29 cellular contexts compared by ENCODE assay signal in the genomic region with DNA sequence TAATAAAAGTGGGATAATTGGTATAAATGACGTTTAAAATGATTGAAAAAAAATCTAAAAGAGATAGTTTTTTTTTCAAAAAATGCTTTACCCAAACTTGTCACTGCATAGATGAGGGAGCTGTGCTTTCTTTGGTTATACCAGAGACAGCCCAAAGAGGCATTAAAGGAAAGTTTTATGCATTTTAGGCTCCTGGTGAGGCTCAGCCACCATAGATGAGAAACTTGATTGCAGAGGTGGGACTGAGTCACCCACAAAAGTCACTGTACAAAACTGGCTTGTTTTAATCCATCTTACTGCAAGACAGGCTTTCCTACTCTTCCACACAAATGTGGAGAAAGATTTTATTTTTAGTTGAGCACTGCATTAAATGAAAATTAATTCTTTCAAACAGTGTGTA. TPM values are rescaled to one million over a fixed set of nuclear protein-coding genes. Genes with fewer than 3 reads are reported as not detected.
"Had no signal": no experiment of that assay in that cellular context is flagged by ENCODE, and none has a peak within 500 bp of the region (broad histone marks: within the 10 kb centered on the region; RNA-seq: fewer than 3 reads in every experiment).

No MANE protein-coding gene starts in this region.

- H3K4me3 Mint-ChIP-seq: activated B cell treated with CpG ODN at 0.5 μM for 24 hours; activated CD4-positive, alpha-beta memory T cell treated with anti-CD3 and anti-CD28 coated beads, Interleukin-2, amount 10 ng/mL, durations not matched to agents 7 days and 5 days; activated CD4-positive, alpha-beta T cell treated with anti-CD3 and anti-CD28 coated beads, Interleukin-2, amount 10 ng/mL, durations not matched to agents 7 days and 5 days; activated naive CD4-positive, alpha-beta T cell treated with anti-CD3 and anti-CD28 coated beads, Interleukin-2, amount 10 ng/mL, durations not matched to agents 7 days and 5 days; activated naive CD8-positive, alpha-beta T cell treated with anti-CD3 and anti-CD28 coated beads, Interleukin-2, amount 10 ng/mL, durations not matched to agents 7 days and 5 days; IgD-negative memory B cell; T-helper 1 cell treated with Interleukin-12 subunit alpha and Interleukin-12 subunit beta and Interleukin-4 antibody, amounts not matched to agents 30 μg/mL and 1 μg/mL, for 36 hours had no signal

- H3K36me3 ChIP-seq: ascending aorta, Peyer's patch had no signal

- H3K27me3 ChIP-seq: ascending aorta, body of pancreas, Peyer's patch had no signal

- H3K9me3 Mint-ChIP-seq: activated B cell treated with CpG ODN at 0.5 μM for 24 hours; activated CD4-positive, alpha-beta memory T cell treated with anti-CD3 and anti-CD28 coated beads, Interleukin-2, amount 10 ng/mL, durations not matched to agents 7 days and 5 days; activated CD4-positive, alpha-beta T cell treated with anti-CD3 and anti-CD28 coated beads, Interleukin-2, amount 10 ng/mL, durations not matched to agents 7 days and 5 days; activated naive CD4-positive, alpha-beta T cell treated with anti-CD3 and anti-CD28 coated beads, Interleukin-2, amount 10 ng/mL, durations not matched to agents 7 days and 5 days; activated naive CD8-positive, alpha-beta T cell treated with anti-CD3 and anti-CD28 coated beads, Interleukin-2, amount 10 ng/mL, durations not matched to agents 7 days and 5 days; activated T-helper 2 cell treated with anti-CD3 and anti-CD28 coated beads, Interferon-gamma antibody, Interleukin-2, Interleukin-4, amounts not matched to agents 10 μg/mL and 5 μg/mL and 100 μg/mL, durations not matched to agents 14 hours and 24 hours and 36 hours; T-helper 1 cell treated with Interleukin-12 subunit alpha and Interleukin-12 subunit beta and Interleukin-4 antibody, amounts not matched to agents 30 μg/mL and 1 μg/mL, for 36 hours had no signal

- DNase-seq: activated B cell treated with CpG ODN at 0.5 μM for 24 hours; activated CD4-positive, alpha-beta memory T cell treated with anti-CD3 and anti-CD28 coated beads, Interleukin-2, amount 10 ng/mL, durations not matched to agents 7 days and 5 days; activated CD4-positive, alpha-beta T cell treated with anti-CD3 and anti-CD28 coated beads for 1 hour; activated CD4-positive, alpha-beta T cell treated with anti-CD3 and anti-CD28 coated beads, Interleukin-2, amount 10 ng/mL, durations not matched to agents 7 days and 5 days; activated gamma-delta T cell treated with Interleukin-2 at 50 U/mL for 16 hours; activated naive CD4-positive, alpha-beta T cell treated with anti-CD3 and anti-CD28 coated beads, Interleukin-2, amount 10 ng/mL, durations not matched to agents 7 days and 5 days; activated naive CD8-positive, alpha-beta T cell treated with anti-CD3 and anti-CD28 coated beads, Interleukin-2, amount 10 ng/mL, durations not matched to agents 7 days and 5 days; activated T-cell treated with anti-CD3 and anti-CD28 coated beads for 4 hours; activated T-cell treated with anti-CD3 and anti-CD28 coated beads, Interleukin-2, amount 50 U/mL, for 48 hours; body of pancreas; KG1; NCI-H1048; NCI-H146; NCI-H187 treated with DMSO at 0.1 percent for 48 hours; NCI-H2081 treated with DMSO at 0.1 percent for 48 hours; NCI-H446; NCI-H524; Peyer's patch; SHP77 treated with DMSO at 0.1 percent for 48 hours; T1000 had no signal

- H3K4me1 ChIP-seq: ascending aorta, body of pancreas, Peyer's patch had no signal

- H3K27ac Mint-ChIP-seq: activated B cell treated with CpG ODN at 0.5 μM for 24 hours; activated CD4-positive, alpha-beta memory T cell treated with anti-CD3 and anti-CD28 coated beads, Interleukin-2, amount 10 ng/mL, durations not matched to agents 7 days and 5 days; activated CD4-positive, alpha-beta T cell treated with anti-CD3 and anti-CD28 coated beads, Interleukin-2, amount 10 ng/mL, durations not matched to agents 7 days and 5 days; activated naive CD4-positive, alpha-beta T cell treated with anti-CD3 and anti-CD28 coated beads, Interleukin-2, amount 10 ng/mL, durations not matched to agents 7 days and 5 days; activated naive CD8-positive, alpha-beta T cell treated with anti-CD3 and anti-CD28 coated beads, Interleukin-2, amount 10 ng/mL, durations not matched to agents 7 days and 5 days; activated T-helper 2 cell treated with anti-CD3 and anti-CD28 coated beads, Interferon-gamma antibody, Interleukin-2, Interleukin-4, amounts not matched to agents 10 μg/mL and 5 μg/mL and 100 μg/mL, durations not matched to agents 14 hours and 24 hours and 36 hours; IgD-negative memory B cell; T-helper 1 cell treated with Interleukin-12 subunit alpha and Interleukin-12 subunit beta and Interleukin-4 antibody, amounts not matched to agents 30 μg/mL and 1 μg/mL, for 36 hours had no signal

- H3K27me3 Mint-ChIP-seq: activated CD4-positive, alpha-beta T cell treated with anti-CD3 and anti-CD28 coated beads, Interleukin-2, amount 10 ng/mL, durations not matched to agents 7 days and 5 days had no signal

- H3K9me3 ChIP-seq: ascending aorta, body of pancreas, Peyer's patch had no signal

- H3K4me3 ChIP-seq: ascending aorta, body of pancreas, Peyer's patch had no signal

- ATAC-seq: body of pancreas had no signal

- H3K4me1 Mint-ChIP-seq: activated B cell treated with CpG ODN at 0.5 μM for 24 hours; activated CD4-positive, alpha-beta memory T cell treated with anti-CD3 and anti-CD28 coated beads, Interleukin-2, amount 10 ng/mL, durations not matched to agents 7 days and 5 days; activated CD4-positive, alpha-beta T cell treated with anti-CD3 and anti-CD28 coated beads, Interleukin-2, amount 10 ng/mL, durations not matched to agents 7 days and 5 days; activated naive CD4-positive, alpha-beta T cell treated with anti-CD3 and anti-CD28 coated beads, Interleukin-2, amount 10 ng/mL, durations not matched to agents 7 days and 5 days; activated naive CD8-positive, alpha-beta T cell treated with anti-CD3 and anti-CD28 coated beads, Interleukin-2, amount 10 ng/mL, durations not matched to agents 7 days and 5 days; IgD-negative memory B cell had no signal

- H3K27ac ChIP-seq: ascending aorta, body of pancreas, RWPE1 had no signal

RNA-seq across cellular contexts. Expression of gene SMYD1, which starts 2.4 kb away (rescaled TPM):
- total RNA-seq: activated B cell treated with CpG ODN at 0.5 μM for 24 hours; activated CD4-positive, alpha-beta memory T cell treated with anti-CD3 and anti-CD28 coated beads, Interleukin-2, amount 10 ng/mL, durations not matched to agents 7 days and 5 days; activated CD4-positive, alpha-beta T cell treated with anti-CD3 and anti-CD28 coated beads, Interleukin-2, amount 10 ng/mL, durations not matched to agents 7 days and 5 days; activated CD8-positive, alpha-beta memory T cell treated with anti-CD3 and anti-CD28 coated beads for 36 hours; activated naive CD8-positive, alpha-beta T cell treated with anti-CD3 and anti-CD28 coated beads, Interleukin-2, amount 10 ng/mL, durations not matched to agents 7 days and 5 days; activated T-helper 2 cell treated with anti-CD3 and anti-CD28 coated beads, Interferon-gamma antibody, Interleukin-2, Interleukin-4, amounts not matched to agents 10 μg/mL and 5 μg/mL and 100 μg/mL, durations not matched to agents 14 hours and 24 hours and 36 hours; ascending aorta; body of pancreas; M059J had no signal
- polyA plus RNA-seq: IgD-negative memory B cell had no signal

RNA-seq across cellular contexts. Expression of gene RNU2-63P, which starts 53.7 kb away (rescaled TPM):
- total RNA-seq: ascending aorta, body of pancreas, LHCN-M2, M059J, SK-MEL-5 had no signal
- polyA plus RNA-seq: IgD-negative memory B cell had no signal

RNA-seq across cellular contexts. Expression of gene FABP1, which starts 57.8 kb away (rescaled TPM):
- total RNA-seq: activated B cell treated with CpG ODN at 0.5 μM for 24 hours; activated CD4-positive, alpha-beta memory T cell treated with anti-CD3 and anti-CD28 coated beads, Interleukin-2, amount 10 ng/mL, durations not matched to agents 7 days and 5 days; activated CD4-positive, alpha-beta T cell treated with anti-CD3 and anti-CD28 coated beads, Interleukin-2, amount 10 ng/mL, durations not matched to agents 7 days and 5 days; activated CD8-positive, alpha-beta memory T cell treated with anti-CD3 and anti-CD28 coated beads for 36 hours; activated naive CD8-positive, alpha-beta T cell treated with anti-CD3 and anti-CD28 coated beads, Interleukin-2, amount 10 ng/mL, durations not matched to agents 7 days and 5 days; activated T-helper 2 cell treated with anti-CD3 and anti-CD28 coated beads, Interferon-gamma antibody, Interleukin-2, Interleukin-4, amounts not matched to agents 10 μg/mL and 5 μg/mL and 100 μg/mL, durations not matched to agents 14 hours and 24 hours and 36 hours; ascending aorta; body of pancreas; LHCN-M2; M059J; SK-MEL-5 had no signal
- polyA plus RNA-seq: IgD-negative memory B cell had no signal
